8 cellular contexts compared by ENCODE assay signal in genomic region chr14:70567791-70568190, GRCh38. TPM values are rescaled to one million over a fixed set of nuclear protein-coding genes. Genes with fewer than 3 reads are reported as not detected.
DNase-seq lines count a peak whose midpoint lies in the region; ATAC-seq and TF ChIP-seq lines count a peak whose summit lies in the region.

No MANE protein-coding gene starts in this region.

- no peaks in the 10 kb centered on the region for H3K27me3 ChIP-seq in AG04450 (ENCODE audit: control insufficient read depth, insufficient read depth, low read length)

- peak; percentile 64 for TF ChIP-seq CTCF in AG04450 (IDR thresholded peaks at IDR 0.05; ENCODE audit: low read depth, low read length)
- TF ChIP-seq CTCF in GM12864 (IDR thresholded peaks at IDR 0.05; ENCODE audit: low read depth, low read length, missing control alignments), result peak; percentile 76

- H3K27ac ChIP-seq in AG04450 (ENCODE audit: low read depth, low read length), result no peak overlapping the region

- H3K9me3 ChIP-seq in AG04450 (ENCODE audit: control insufficient read depth, insufficient read depth, low read length), result no peaks in the 10 kb centered on the region

- ATAC-seq in HG03039 (IDR thresholded peaks at IDR 0.05; ENCODE audit: unreplicated experiment) (no peak), HG03460 (IDR thresholded peaks at IDR 0.05; ENCODE audit: unreplicated experiment) (no peak), HG02973 (IDR thresholded peaks at IDR 0.05; ENCODE audit: unreplicated experiment) (no peak)

- no peak overlapping the region for H3K4me3 ChIP-seq in AG04450 (ENCODE audit: low read depth, low read length)
- no peak overlapping the region for H3K4me3 ChIP-seq in GM12864 (ENCODE audit: low read depth, low read length)

- CTCF ChIA-PET in AG04450 (lab: Charles Lee), result interaction anchor here (1.4 to 1.7 kb wide), 2 partner anchors 25 to 480 kb away, joined by 3 to 13 read pairs; no protein-coding TSS in a partner anchor

- POLR2A ChIA-PET in AG04450 (lab: Yijun Ruan, JAX), result no interaction called here

- in situ Hi-C loops in T47D (cut with HindIII; ENCODE audit: low pct_unique_long_range_greater_than_20kb, low sequenced_read_pairs), result no loop called here

- DNase-seq in AG04450 (ENCODE audit: low read depth, low spot score) (peak; percentile 1), GM12864 (ENCODE audit: low read depth) (peak; percentile 19), NCI-H2227 (lab: John Stamatoyannopoulos, UW; ENCODE audit: unreplicated experiment) (peak; percentile 47), T47D (ENCODE audit: low read depth in 1 of 2, low spot score in 1 of 2) (peak; percentile 33 to 81), mucosa of gallbladder (ENCODE audit: low spot score) (peak; percentile 33)

RNA-seq across cellular contexts. Expression of gene MED6, which starts 32.7 kb away (rescaled TPM):
- polyA plus RNA-seq in AG04450 (2011; rRNA removed), result 32.1 and 48.2 TPM in 2 replicates
- 17.0 and 39.0 TPM in 2 replicates for polyA minus RNA-seq in AG04450 (2011; rRNA and poly(A)+ RNA removed)
- 24.2 TPM for total RNA-seq in mucosa of gallbladder

RNA-seq across cellular contexts. Expression of gene ADAM20, which starts 33.0 kb away (rescaled TPM):
- 0.06 and 0.11 TPM in 2 replicates for polyA plus RNA-seq in AG04450 (2011; rRNA removed)
- 2.9 and 3.3 TPM in 2 replicates for polyA minus RNA-seq in AG04450 (2011; rRNA and poly(A)+ RNA removed)
- 0.60 TPM for total RNA-seq in mucosa of gallbladder

Comparison
In these comparisons a context has a peak if more than half of its experiments do, and no peak if none do; other contexts are left out.
1. DNase-seq: peak in every context shown above with its lines; median percentile 57 in T47D; 47 in NCI-H2227; 33 in mucosa of gallbladder; 19 in GM12864; 1 in AG04450.